Comparison of ENCODE assay signal across 21 cellular contexts in the genomic region with DNA sequence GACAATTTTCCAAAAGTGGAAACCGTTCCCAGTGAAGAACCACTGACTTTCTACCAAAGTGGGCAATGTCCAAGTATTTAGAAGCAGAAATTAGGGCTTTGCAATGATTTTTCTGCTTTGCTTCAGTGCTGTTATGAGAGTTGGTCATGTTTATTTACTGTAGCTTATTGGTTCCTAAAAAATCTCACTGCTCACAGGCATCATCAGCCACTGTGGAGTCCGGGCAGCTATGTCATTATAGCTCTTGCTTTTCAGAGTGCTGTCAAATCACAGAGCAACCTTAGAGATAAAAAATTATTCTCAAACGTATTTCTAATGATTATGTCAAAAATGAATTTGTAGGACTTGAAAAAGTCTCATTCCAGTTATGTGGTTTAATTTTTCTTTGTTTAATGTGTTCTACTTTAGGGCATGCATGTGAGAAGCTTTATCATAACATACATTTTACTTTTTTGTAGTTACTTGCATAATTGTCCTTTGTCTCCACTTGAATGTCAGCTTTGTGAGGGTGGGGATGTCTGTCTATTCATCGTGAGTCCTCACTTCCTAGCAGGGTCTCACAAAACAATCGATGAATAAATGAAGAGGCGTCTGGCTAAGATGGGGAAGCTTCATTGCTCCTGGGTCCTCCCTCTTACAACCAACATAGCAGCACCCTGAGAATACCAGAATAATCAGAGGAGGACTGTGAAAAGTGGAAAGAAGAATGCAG.
DNase-seq lines count a peak whose midpoint lies in the region; ATAC-seq, FAIRE-seq and TF ChIP-seq lines count a peak whose summit lies in the region.
"Had no signal": no experiment of that assay in that cellular context is flagged by ENCODE, and none has a peak within 500 bp of the region (broad histone marks: within the 10 kb centered on the region; RNA-seq: fewer than 3 reads in every experiment).

No MANE protein-coding gene starts in this region.

- dilution Hi-C loops in keratinocyte (cut with MboI; ENCODE audit: extremely low pct_ligation_motif_present, low sequenced_read_pairs): no loop called here

- H3K36me3 ChIP-seq in heart left ventricle (peaks cover 0 to 4% (median 0%) of the 10 kb centered on the region in 9 donors), endodermal cell (ENCODE audit: control insufficient read depth, insufficient read depth, low read length) (no peaks in the 10 kb centered on the region), keratinocyte (ENCODE audit: control insufficient read depth in 2 of 2, extremely low read depth in 1 of 2, insufficient read depth in 2 of 2, low read length in 2 of 2) (no peaks in the 10 kb centered on the region)

- H3K4me3 ChIP-seq in heart left ventricle (no peak overlapping the region), endodermal cell (ENCODE audit: low read length) (no peak overlapping the region), keratinocyte (ENCODE audit: control insufficient read depth in 2 of 3, extremely low read depth in 1 of 3, insufficient read depth in 2 of 3, low read depth in 1 of 3, low read length in 3 of 3) (no peak overlapping the region)

- peak in 1 of 4 donors; percentile 10 for ATAC-seq in heart left ventricle
- ATAC-seq in Right ventricle myocardium superior (ENCODE audit: poor library complexity): no peak
- ATAC-seq in HG02623 (IDR thresholded peaks at IDR 0.05; ENCODE audit: unreplicated experiment): no peak
- ATAC-seq in HG02610 (IDR thresholded peaks at IDR 0.05; ENCODE audit: unreplicated experiment): no peak

- TF ChIP-seq CTCF in heart left ventricle (IDR thresholded peaks at IDR 0.05) (no peak), endodermal cell (conservative IDR thresholded peaks at IDR 0.05) (no peak), keratinocyte (optimal IDR thresholded peaks at IDR 0.05 in 1 of 3, IDR thresholded peaks at IDR 0.05 in 1 of 3, conservative IDR thresholded peaks at IDR 0.05 in 1 of 3; ENCODE audit: extremely low read depth in 1 of 3, insufficient read depth in 2 of 3, low read length in 3 of 3) (no peak), chondrocyte (IDR thresholded peaks at IDR 0.05) (no peak)

- DNase-seq in heart left ventricle (no peak), Right ventricle myocardium superior (no peak), endodermal cell (no peak), keratinocyte (ENCODE audit: low read depth, low spot score) (no peak), retina (peak; percentile 19), chondrocyte (ENCODE audit: low spot score) (no peak)
- DNase-seq: 8988T, COR-L47, DMS 273 treated with DMSO at 0.1 percent for 48 hours, DND-41, MM.1S, NCI-H1092 treated with DMSO at 0.1 percent for 48 hours, NCI-H146, NCI-H2081, NCI-H510A, NCI-H774, OCI-M1, SHP77 treated with DMSO at 0.1 percent for 48 hours had no signal

- peak overlapping the region; percentile 9 for H3K4me2 ChIP-seq in keratinocyte (ENCODE audit: control insufficient read depth, extremely low read depth, insufficient read depth, low read depth, low read length)

- no peak overlapping the region for H2AFZ ChIP-seq in keratinocyte (ENCODE audit: control insufficient read depth, low read length)

- no peaks in the 10 kb centered on the region for H4K20me1 ChIP-seq in keratinocyte (ENCODE audit: control insufficient read depth, extremely low read depth, insufficient read depth, low read length)

- H3K4me1 ChIP-seq in heart left ventricle (peaks cover 0 to 43% (median 13%) of the 10 kb centered on the region in 12 donors), endodermal cell (ENCODE audit: control insufficient read depth, insufficient read depth, low read length) (no peaks in the 10 kb centered on the region), keratinocyte (ENCODE audit: control insufficient read depth, extremely low read depth, insufficient read depth, low read length) (peaks cover 11% of the 10 kb centered on the region)

- H3K9ac ChIP-seq in endodermal cell (ENCODE audit: extremely low read depth, low read length, poor library complexity, severe bottlenecking) (no peak overlapping the region), keratinocyte (ENCODE audit: control insufficient read depth, extremely low read depth, insufficient read depth, low read length) (no peak overlapping the region)

- H3K27ac ChIP-seq in heart left ventricle (peak overlapping the region in 10 of 12 donors; percentile 21 to 90 (median 62)), endodermal cell (ENCODE audit: low read depth, low read length) (peak overlapping the region; percentile 51), keratinocyte (ENCODE audit: control insufficient read depth, insufficient read depth, low read length) (no peak overlapping the region)

- intact Hi-C loops in heart left ventricle (cut with DNase I) (no loop called here), Right ventricle myocardium superior (cut with DNase I) (no loop called here)

- WGBS in heart left ventricle, 4 donors: 52 to 58% (median 57%) methylated on average over 6 of the region's 6 CpGs
- WGBS in endodermal cell (ENCODE audit: insufficient coverage in 1 of 2, insufficient read length in 1 of 2), 2 experiments: 78 to 96% methylated on average over 3 to 4 of the region's 6 CpGs

- H3K9me1 ChIP-seq in keratinocyte (ENCODE audit: control insufficient read depth, extremely low read depth, insufficient read depth, low read length): no peaks in the 10 kb centered on the region

- H3K27ac Mint-ChIP-seq in endodermal cell: no peak overlapping the region
- no peak overlapping the region for H3K27ac Mint-ChIP-seq in chondrocyte (ENCODE audit: unreplicated experiment)

- no peak for FAIRE-seq in keratinocyte (lab: Jason Lieb, UNC)
- FAIRE-seq: HTR-8/SVneo had no signal

- H3K9me3 ChIP-seq in heart left ventricle (no peaks in the 10 kb centered on the region), endodermal cell (ENCODE audit: control insufficient read depth, low read length) (no peaks in the 10 kb centered on the region), keratinocyte (ENCODE audit: control insufficient read depth, low read depth, low read length) (no peaks in the 10 kb centered on the region)

- H3K27me3 ChIP-seq in heart left ventricle: peaks cover 0 to 2% (median 0%) of the 10 kb centered on the region in 9 donors
- H3K27me3 ChIP-seq in endodermal cell (ENCODE audit: control insufficient read depth, insufficient read depth, low read length, poor library complexity, severe bottlenecking): no peaks in the 10 kb centered on the region
- no peaks in the 10 kb centered on the region for H3K27me3 ChIP-seq in keratinocyte (ENCODE audit: control insufficient read depth, extremely low read depth, insufficient read depth, low read length)

- no peak for TF ChIP-seq POLR2A in heart left ventricle (IDR thresholded peaks at IDR 0.05)

- H3K27me3 Mint-ChIP-seq in endodermal cell (ENCODE audit: insufficient read depth) (peaks cover 3% of the 10 kb centered on the region), chondrocyte (ENCODE audit: low read depth) (no peaks in the 10 kb centered on the region)

- H3K4me1 Mint-ChIP-seq in endodermal cell (no peaks in the 10 kb centered on the region), chondrocyte (ENCODE audit: low read depth) (no peaks in the 10 kb centered on the region)

- no peaks in the 10 kb centered on the region for H3K36me3 Mint-ChIP-seq in endodermal cell (ENCODE audit: low read depth)
- peaks cover 3% of the 10 kb centered on the region for H3K36me3 Mint-ChIP-seq in chondrocyte (ENCODE audit: low read depth)

- no peak overlapping the region for H3K4me3 Mint-ChIP-seq in endodermal cell
- H3K4me3 Mint-ChIP-seq in chondrocyte (ENCODE audit: unreplicated experiment): no peak overlapping the region

- H3K9me3 Mint-ChIP-seq in endodermal cell (no peaks in the 10 kb centered on the region), chondrocyte (ENCODE audit: low read depth) (no peaks in the 10 kb centered on the region)

- H3K79me2 ChIP-seq in keratinocyte (ENCODE audit: control insufficient read depth, insufficient read depth, low read length): no peaks in the 10 kb centered on the region
